Comparison of ENCODE assay signal across 9 cellular contexts in genomic region chr7:155257482-155258232, GRCh38. TPM values are rescaled to one million over a fixed set of nuclear protein-coding genes. Genes with fewer than 3 reads are reported as not detected.
DNase-seq lines count a peak whose midpoint lies in the region; ATAC-seq and TF ChIP-seq lines count a peak whose summit lies in the region.
"Had no signal": no experiment of that assay in that cellular context is flagged by ENCODE, and none has a peak within 500 bp of the region (broad histone marks: within the 10 kb centered on the region; RNA-seq: fewer than 3 reads in every experiment).

No MANE protein-coding gene starts in this region.

- no peaks in the 10 kb centered on the region for H3K36me3 Mint-ChIP-seq in neural progenitor cell

- H3K4me2 ChIP-seq in neural progenitor cell: no peak overlapping the region

- no peak overlapping the region for H3K4me3 Mint-ChIP-seq in neural progenitor cell

- no peaks in the 10 kb centered on the region for H3F3A ChIP-seq in neural progenitor cell (ENCODE audit: low read depth)

- ATAC-seq in lung (ENCODE audit: insufficient read depth, low FRiP score) (no peak), HG02588 (IDR thresholded peaks at IDR 0.05; ENCODE audit: unreplicated experiment) (no peak), GM21447 (IDR thresholded peaks at IDR 0.05; ENCODE audit: unreplicated experiment) (no peak)

- WGBS in lung, 2 donors: 76 to 87% methylated on average over 29 to 30 of the region's 30 CpGs

- H3K9me3 Mint-ChIP-seq in neural progenitor cell: no peaks in the 10 kb centered on the region

- H3K9ac ChIP-seq in neural progenitor cell: no peak overlapping the region

- H3K27ac ChIP-seq in lung (ENCODE audit: low read depth in 1 of 2, low read length in 1 of 2) (peak overlapping the region; percentile 17 to 28), tibial artery (peak overlapping the region; percentile 73 to 90), neural progenitor cell (no peak overlapping the region)

- DNase-seq in NCI-H69 (lab: John Stamatoyannopoulos, UW) (peak; percentile 12), dermis microvascular lymphatic vessel endothelial cell (ENCODE audit: low read depth in 2 of 2) (peak; percentile 61 to 81), lung (ENCODE audit: low spot score) (peak; percentile 46), tibial artery (peak; percentile 81 to 93), neural progenitor cell (ENCODE audit: low spot score) (no peak), SHP77 (lab: John Stamatoyannopoulos, UW) (no peak)
- DNase-seq: amygdala had no signal

- H3K36me3 ChIP-seq in lung (ENCODE audit: control insufficient read depth in 2 of 2, insufficient read depth in 2 of 2, low read length in 2 of 2) (no peaks in the 10 kb centered on the region), tibial artery (no peaks in the 10 kb centered on the region), neural progenitor cell (no peaks in the 10 kb centered on the region)

- H3K79me2 ChIP-seq in neural progenitor cell (ENCODE audit: low read depth): no peaks in the 10 kb centered on the region

- H3K4me3 ChIP-seq in lung (no peak overlapping the region), tibial artery (peak overlapping the region; percentile 24 to 32), neural progenitor cell (no peak overlapping the region)

- H3K27me3 Mint-ChIP-seq in neural progenitor cell (ENCODE audit: insufficient read depth, low read depth): peaks cover 12% of the 10 kb centered on the region

- H3K4me1 Mint-ChIP-seq in neural progenitor cell: peaks cover 14% of the 10 kb centered on the region

- intact Hi-C loops in tibial artery (cut with DNase I; ENCODE audit: low total_unique reads): loop anchor here (1.0 kb wide), 1 partner anchor 40 kb away; the partner anchor contains the start of gene INSIG1

- no peak overlapping the region for H2AFZ ChIP-seq in neural progenitor cell (replicated peaks)

- no peaks in the 10 kb centered on the region for H4K20me1 ChIP-seq in neural progenitor cell (ENCODE audit: low read depth)

- H3K27ac Mint-ChIP-seq in neural progenitor cell: no peak overlapping the region

- H3K4me1 ChIP-seq in lung (ENCODE audit: control insufficient read depth in 2 of 2, insufficient read depth in 2 of 2, low read length in 2 of 2) (peaks cover 0 to 4% of the 10 kb centered on the region in 2 donors), tibial artery (peaks cover 0 to 29% (median 13%) of the 10 kb centered on the region in 4 donors), neural progenitor cell (no peaks in the 10 kb centered on the region)

- H3K9me3 ChIP-seq in lung (ENCODE audit: control insufficient read depth in 2 of 2, insufficient read depth in 1 of 2, low read length in 1 of 2): peaks cover 0 to 2% of the 10 kb centered on the region in 2 donors
- no peaks in the 10 kb centered on the region for H3K9me3 ChIP-seq in tibial artery
- no peaks in the 10 kb centered on the region for H3K9me3 ChIP-seq in neural progenitor cell (ENCODE audit: low read depth)

- TF ChIP-seq CTCF in lung (IDR thresholded peaks at IDR 0.05; ENCODE audit: control extremely low read depth, extremely low read depth): no peak
- TF ChIP-seq CTCF in tibial artery (IDR thresholded peaks at IDR 0.05): no peak
- TF ChIP-seq CTCF in neural progenitor cell (IDR thresholded peaks at IDR 0.05): no peak

- H3K27me3 ChIP-seq in lung (ENCODE audit: control insufficient read depth, insufficient read depth) (no peaks in the 10 kb centered on the region), tibial artery (peaks cover 0 to 17% of the 10 kb centered on the region in 2 donors), neural progenitor cell (no peaks in the 10 kb centered on the region)

RNA-seq across cellular contexts. Expression of gene INSIG1, which starts 40.0 kb away (rescaled TPM):
- total RNA-seq in dermis microvascular lymphatic vessel endothelial cell: 54.0 and 80.5 TPM in 2 replicates
- 100 to 1,000 TPM; 124 to 264 TPM for total RNA-seq in lung
- 100 to 1,000 TPM in 1 of 2 donors, 10 to 100 TPM in 1; 54.2 to 115 TPM for polyA plus RNA-seq in lung
- 94.3 and 96.2 TPM in 2 replicates for total RNA-seq in neural progenitor cell (ENCODE audit: low replicate concordance)

Comparison
In these comparisons a context has a peak if more than half of its experiments do, and no peak if none do; other contexts are left out.
1. DNase-seq: peak in NCI-H69 (single experiment), dermis microvascular lymphatic vessel endothelial cell (2 of 2), lung (single experiment) and tibial artery (2 of 2); none in neural progenitor cell (single experiment) and SHP77 (0 of 2).
2. H3K4me3 ChIP-seq: peak in tibial artery (2 of 2); none in lung (single experiment) and neural progenitor cell (single experiment).